In the genomic region with DNA sequence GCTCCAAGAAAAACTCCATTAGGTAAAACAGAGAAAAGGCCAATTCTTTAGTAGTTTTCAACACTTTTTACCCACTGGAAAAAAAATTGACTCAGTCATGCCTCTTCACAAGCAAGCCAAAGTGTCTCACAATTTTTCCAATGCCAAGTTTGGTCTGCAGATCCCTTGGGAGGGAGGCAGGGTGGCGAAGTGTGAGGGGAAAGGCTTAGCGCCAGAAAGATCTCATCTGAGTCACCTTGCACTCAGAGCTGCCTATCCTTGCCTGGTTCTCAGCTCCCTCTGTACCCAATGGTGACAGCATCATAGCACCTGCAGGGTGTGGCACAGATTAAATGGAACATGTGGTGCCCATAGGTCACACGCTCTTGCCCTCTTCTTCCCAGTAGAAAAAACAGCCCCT, we compare ENCODE assay signal across 26 cellular contexts.
"Had no signal": no experiment of that assay in that cellular context is flagged by ENCODE, and none has a peak within 500 bp of the region (broad histone marks: within the 10 kb centered on the region; RNA-seq: fewer than 3 reads in every experiment).

No MANE protein-coding gene starts in this region.

- H3K27me3 Mint-ChIP-seq: stimulated activated naive CD8-positive, alpha-beta T cell treated with anti-CD3 and anti-CD28 coated beads, Interleukin-15, Interleukin-2, amounts not matched to agents 100 ng/mL and 50 ng/mL, for 24 hours had no signal

- H3K27me3 ChIP-seq: left lung, pancreas, suprapubic skin, tibial nerve, upper lobe of left lung had no signal

- DNase-seq: hippocampal formation; kidney; left colon; left lung; lower lobe of right lung; mammary epithelial cell; mesenchymal stem cell; naive thymus-derived CD8-positive, alpha-beta T cell; nucleus accumbens; pancreas; retina; right cardiac atrium; stimulated activated CD4-positive, alpha-beta T cell treated with anti-CD3 and anti-CD28 coated beads, Interleukin-12 subunit alpha, Interleukin-12 subunit beta, amount 100 ng/mL, for 4 hours; stimulated activated CD4-positive, alpha-beta T cell treated with anti-CD3 and anti-CD28 coated beads, Interleukin-15, amount 100 ng/mL, for 24 hours; stimulated activated CD4-positive, alpha-beta T cell treated with anti-CD3 and anti-CD28 coated beads, Interleukin-2, amount 100 ng/mL, for 24 hours; stimulated activated CD4-positive, alpha-beta T cell treated with anti-CD3 and anti-CD28 coated beads, Interleukin-4, amount 100 ng/mL, for 1 hour; stimulated activated naive B cell treated with anti-CD40 and anti-IgM and Interleukin-4, amounts not matched to agents 10 μg/mL and 1 μg/mL and 100 μg/mL, for 72 hours; upper lobe of left lung had no signal

- H3K4me3 Mint-ChIP-seq: naive thymus-derived CD8-positive, alpha-beta T cell; nephron; neural crest cell; stimulated activated naive B cell treated with anti-CD40 and anti-IgM and Interleukin-4, amounts not matched to agents 10 μg/mL and 1 μg/mL and 100 μg/mL, for 72 hours; stimulated activated naive CD8-positive, alpha-beta T cell treated with anti-CD3 and anti-CD28 coated beads, Interleukin-15, Interleukin-2, amounts not matched to agents 100 ng/mL and 50 ng/mL, for 24 hours had no signal

- H3K27ac Mint-ChIP-seq: naive thymus-derived CD8-positive, alpha-beta T cell; nephron; stimulated activated naive B cell treated with anti-CD40 and anti-IgM and Interleukin-4, amounts not matched to agents 10 μg/mL and 1 μg/mL and 100 μg/mL, for 72 hours; stimulated activated naive CD8-positive, alpha-beta T cell treated with anti-CD3 and anti-CD28 coated beads, Interleukin-15, Interleukin-2, amounts not matched to agents 100 ng/mL and 50 ng/mL, for 24 hours had no signal

- H3K4me1 ChIP-seq: left lung, lower lobe of right lung, pancreas, prostate gland, suprapubic skin, tibial nerve, upper lobe of left lung had no signal

- ATAC-seq: left colon; left lung; lower lobe of right lung; naive thymus-derived CD8-positive, alpha-beta T cell; pancreas; right cardiac atrium; sciatic nerve; stimulated activated naive B cell treated with anti-CD40 and anti-IgM and Interleukin-4, amounts not matched to agents 10 μg/mL and 1 μg/mL and 100 μg/mL, for 72 hours had no signal

- H3K4me3 ChIP-seq: left lung, lower lobe of right lung, pancreas, prostate gland, skin epidermis, suprapubic skin, tibial nerve, upper lobe of left lung had no signal

- H3K9me3 ChIP-seq: pancreas, prostate gland had no signal

- H3K4me1 Mint-ChIP-seq: naive thymus-derived CD8-positive, alpha-beta T cell; nephron; neural crest cell; stimulated activated naive B cell treated with anti-CD40 and anti-IgM and Interleukin-4, amounts not matched to agents 10 μg/mL and 1 μg/mL and 100 μg/mL, for 72 hours had no signal

- H3K27ac ChIP-seq: left lung, lower lobe of right lung, pancreas, prostate gland, skin epidermis, suprapubic skin, tibial nerve, upper lobe of left lung had no signal

- H3K36me3 ChIP-seq: left lung, lower lobe of right lung, pancreas, prostate gland, suprapubic skin, tibial nerve, upper lobe of left lung had no signal
